ENCODE assay signal across 24 cellular contexts in genomic region chr4:107814758-107815552, GRCh38.
"Had no signal": no experiment of that assay in that cellular context is flagged by ENCODE, and none has a peak within 500 bp of the region (broad histone marks: within the 10 kb centered on the region; RNA-seq: fewer than 3 reads in every experiment).

No MANE protein-coding gene starts in this region.

- H3K4me3 Mint-ChIP-seq: activated CD4-positive, alpha-beta T cell treated with anti-CD3 and anti-CD28 coated beads, Interleukin-2, amount 10 ng/mL, durations not matched to agents 7 days and 5 days; activated naive CD8-positive, alpha-beta T cell; activated T-cell treated with anti-CD3 and anti-CD28 coated beads, Interleukin-2, amount 50 U/mL, for 72 hours; naive B cell had no signal

- H3K4me1 Mint-ChIP-seq: naive B cell had no signal

- H3K9me3 Mint-ChIP-seq: activated CD4-positive, alpha-beta T cell treated with anti-CD3 and anti-CD28 coated beads, Interleukin-2, amount 10 ng/mL, durations not matched to agents 7 days and 5 days; activated T-cell treated with anti-CD3 and anti-CD28 coated beads, Interleukin-2, amount 50 U/mL, for 72 hours; naive B cell had no signal

- DNase-seq: activated CD4-positive, alpha-beta T cell treated with anti-CD3 and anti-CD28 coated beads, Interleukin-2, amount 10 ng/mL, durations not matched to agents 7 days and 5 days; activated CD4-positive, CD25-positive, alpha-beta regulatory T cell; activated CD8-positive, alpha-beta memory T cell treated with anti-CD3 and anti-CD28 coated beads, Interleukin-2, amount 50 U/mL, for 48 hours; activated gamma-delta T cell; activated T-cell treated with anti-CD3 and anti-CD28 coated beads, Interleukin-2, amount 50 U/mL, for 72 hours; amniotic stem cell; body of pancreas; central memory CD4-positive, alpha-beta T cell; cortex of kidney; effector memory CD4-positive, alpha-beta T cell; gastrocnemius medialis; heart right ventricle; islet precursor cell; midbrain; naive B cell; posterior cingulate gyrus; retina; stimulated activated CD4-positive, alpha-beta T cell treated with anti-CD3 and anti-CD28 coated beads, Interleukin-12 subunit alpha, Interleukin-12 subunit beta, amount 100 ng/mL, for 4 hours; stimulated activated CD4-positive, alpha-beta T cell treated with anti-CD3 and anti-CD28 coated beads, Interleukin-2, amount 100 ng/mL, for 24 hours; stomach; testis had no signal

- H3K27ac Mint-ChIP-seq: activated CD4-positive, alpha-beta T cell treated with anti-CD3 and anti-CD28 coated beads, Interleukin-2, amount 10 ng/mL, durations not matched to agents 7 days and 5 days; activated naive CD8-positive, alpha-beta T cell; activated T-cell treated with anti-CD3 and anti-CD28 coated beads, Interleukin-2, amount 50 U/mL, for 72 hours had no signal

- H3K9me3 ChIP-seq: body of pancreas, gastrocnemius medialis, heart right ventricle, neutrophil, stomach, testis had no signal

- H3K36me3 Mint-ChIP-seq: activated naive CD8-positive, alpha-beta T cell; naive B cell had no signal

- H3K4me3 ChIP-seq: body of pancreas, gastrocnemius medialis, heart right ventricle, stomach, testis had no signal

- ATAC-seq: activated T-cell treated with anti-CD3 and anti-CD28 coated beads, Interleukin-2, amount 50 U/mL, for 72 hours; body of pancreas; gastrocnemius medialis; heart right ventricle; left lobe of liver had no signal

- H3K27me3 ChIP-seq: body of pancreas, gastrocnemius medialis, heart right ventricle, neutrophil, stomach, testis had no signal

- H3K27ac ChIP-seq: body of pancreas, gastrocnemius medialis, heart right ventricle, neutrophil, stomach, testis had no signal

- H3K4me1 ChIP-seq: gastrocnemius medialis, testis had no signal

- H3K36me3 ChIP-seq: gastrocnemius medialis, heart right ventricle, neutrophil, stomach had no signal
